In genomic region chr1:40401427-40402201, GRCh38 we compare ENCODE assay signal across 1 cellular context.
TF ChIP-seq lines count a peak whose summit lies in the region.

No MANE protein-coding gene starts in this region.

TF ChIP-seq in GM12878, 131 proteins besides CTCF, POLR2A, EP300 and RAD21 (continued from another document):
- TF ChIP-seq NR2C1 (IDR thresholded peaks at IDR 0.05): no peak
- 0 out of 2 replicates have a peak, but pooled peaks have one; percentile 19 for TF ChIP-seq PAX5 (IDR thresholded peaks at IDR 0.05; ENCODE audit: borderline replicate concordance, low read depth, low read length)
- no peak for TF ChIP-seq RB1 (IDR thresholded peaks at IDR 0.05; ENCODE audit: borderline replicate concordance)
- peak; percentile 10; the same call in 1 of the 2 replicates for TF ChIP-seq JUNB (IDR thresholded peaks at IDR 0.05)
- TF ChIP-seq REST (IDR thresholded peaks at IDR 0.05; ENCODE audit: low read depth, low read length): no peak
- TF ChIP-seq FOXM1 (IDR thresholded peaks at IDR 0.05; ENCODE audit: low read depth, low read length): no peak
- TF ChIP-seq EZH2 (IDR thresholded peaks at IDR 0.05; ENCODE audit: borderline replicate concordance, control insufficient read depth, low read depth, low read length): no peak
- TF ChIP-seq SPI1 (IDR thresholded peaks at IDR 0.05; ENCODE audit: borderline replicate concordance, insufficient read depth, low read depth, low read length): peak; percentile 43; the same call in 1 of the 2 replicates
- TF ChIP-seq SREBF2 (IDR thresholded peaks at IDR 0.05; ENCODE audit: low read length): no peak
- TF ChIP-seq CBX3 (IDR thresholded peaks at IDR 0.05; ENCODE audit: borderline replicate concordance, low read depth): no peak
- TF ChIP-seq MYC (IDR thresholded peaks at IDR 0.05; ENCODE audit: insufficient read depth, insufficient read length, insufficient replicate concordance, low read length, severe bottlenecking): no peak
- TF ChIP-seq MTA3 (IDR thresholded peaks at IDR 0.05; ENCODE audit: borderline replicate concordance, low read length): no peak
- TF ChIP-seq ZNF384 (IDR thresholded peaks at IDR 0.05; ENCODE audit: borderline replicate concordance, low read depth, low read length): no peak
- TF ChIP-seq CBX5 (IDR thresholded peaks at IDR 0.05; ENCODE audit: low read depth): no peak
- no peak for TF ChIP-seq FOXK2 (IDR thresholded peaks at IDR 0.05)
- TF ChIP-seq WRNIP1 (IDR thresholded peaks at IDR 0.05; ENCODE audit: borderline replicate concordance, low read depth, low read length): no peak
- TF ChIP-seq DPF2 (IDR thresholded peaks at IDR 0.05): no peak
- TF ChIP-seq CHD2 (IDR thresholded peaks at IDR 0.05; ENCODE audit: borderline replicate concordance, low read depth, low read length): no peak
- no peak for TF ChIP-seq IKZF2 (IDR thresholded peaks at IDR 0.05)
- no peak for TF ChIP-seq RFX5 (IDR thresholded peaks at IDR 0.05; ENCODE audit: low read depth, low read length)
- TF ChIP-seq, protein P1, sequence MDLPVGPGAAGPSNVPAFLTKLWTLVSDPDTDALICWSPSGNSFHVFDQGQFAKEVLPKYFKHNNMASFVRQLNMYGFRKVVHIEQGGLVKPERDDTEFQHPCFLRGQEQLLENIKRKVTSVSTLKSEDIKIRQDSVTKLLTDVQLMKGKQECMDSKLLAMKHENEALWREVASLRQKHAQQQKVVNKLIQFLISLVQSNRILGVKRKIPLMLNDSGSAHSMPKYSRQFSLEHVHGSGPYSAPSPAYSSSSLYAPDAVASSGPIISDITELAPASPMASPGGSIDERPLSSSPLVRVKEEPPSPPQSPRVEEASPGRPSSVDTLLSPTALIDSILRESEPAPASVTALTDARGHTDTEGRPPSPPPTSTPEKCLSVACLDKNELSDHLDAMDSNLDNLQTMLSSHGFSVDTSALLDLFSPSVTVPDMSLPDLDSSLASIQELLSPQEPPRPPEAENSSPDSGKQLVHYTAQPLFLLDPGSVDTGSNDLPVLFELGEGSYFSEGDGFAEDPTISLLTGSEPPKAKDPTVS (IDR thresholded peaks at IDR 0.05; ENCODE audit: low read depth, low read length): no peak
